In genomic region chr2:157596992-157597681, GRCh38 we compare ENCODE assay signal across 8 cellular contexts. TPM values are rescaled to one million over a fixed set of nuclear protein-coding genes. Genes with fewer than 3 reads are reported as not detected.
DNase-seq lines count a peak whose midpoint lies in the region; ATAC-seq and TF ChIP-seq lines count a peak whose summit lies in the region.

No MANE protein-coding gene starts in this region.

- no peaks in the 10 kb centered on the region for H3K36me3 Mint-ChIP-seq in osteocyte (ENCODE audit: unreplicated experiment)

- DNase-seq in LHCN-M2 (ENCODE audit: low read depth) = peak; percentile 10
- DNase-seq in activated T-cell treated with anti-CD3 and anti-CD28 coated beads, Interleukin-2, amount 50 U/mL, for 1 hour = peak; percentile 64
- peak; percentile 20 for DNase-seq in fibroblast of pulmonary artery (ENCODE audit: low read depth)
- no peak for DNase-seq in osteocyte (ENCODE audit: extremely low spot score, unreplicated experiment)
- DNase-seq in ureter (ENCODE audit: low spot score) = peak; percentile 45
- DNase-seq in NCI-H1092 (lab: John Stamatoyannopoulos, UW) = no peak

- H3K9me3 Mint-ChIP-seq in osteocyte (ENCODE audit: unreplicated experiment) = no peaks in the 10 kb centered on the region

- no peaks in the 10 kb centered on the region for H3K4me1 Mint-ChIP-seq in osteocyte (ENCODE audit: unreplicated experiment)

- H3K4me3 ChIP-seq in fibroblast of pulmonary artery (replicated peaks; ENCODE audit: low read depth, low read length) = no peak overlapping the region

- peak; percentile 70 for ATAC-seq in GM19023 (IDR thresholded peaks at IDR 0.05; ENCODE audit: unreplicated experiment)
- no peak for ATAC-seq in HG02623 (IDR thresholded peaks at IDR 0.05; ENCODE audit: unreplicated experiment)

- no peak overlapping the region for H3K27ac Mint-ChIP-seq in osteocyte (ENCODE audit: unreplicated experiment)

- H3K27me3 Mint-ChIP-seq in osteocyte (ENCODE audit: unreplicated experiment) = peaks cover 83% of the 10 kb centered on the region

- H3K4me3 Mint-ChIP-seq in osteocyte (ENCODE audit: unreplicated experiment) = no peak overlapping the region

- TF ChIP-seq CTCF in fibroblast of pulmonary artery (IDR thresholded peaks at IDR 0.05; ENCODE audit: low read length, missing control alignments) (peak; percentile 57), osteocyte (IDR thresholded peaks at IDR 0.05) (peak; percentile 65)

RNA-seq across cellular contexts. Expression of gene ACVR1C, which starts 31.5 kb away (rescaled TPM):
- 0.80 and 0.83 TPM in 2 replicates for total RNA-seq in LHCN-M2 (2014; rRNA removed)
- 0.13 TPM for polyA plus RNA-seq in LHCN-M2 (2012)
- 0.08 and 0.16 TPM in 2 replicates for total RNA-seq in osteocyte
- total RNA-seq in ureter = 0.81 TPM

Comparison
In these comparisons a context has a peak if more than half of its experiments do, and no peak if none do; other contexts are left out.
1. DNase-seq: peak in LHCN-M2 (single experiment), activated T-cell treated with anti-CD3 and anti-CD28 coated beads, Interleukin-2, amount 50 U/mL, for 1 hour (single experiment), fibroblast of pulmonary artery (single experiment) and ureter (single experiment); none in osteocyte (single experiment) and NCI-H1092 (single experiment).